ENCODE assay signal across 8 cellular contexts in the genomic region with DNA sequence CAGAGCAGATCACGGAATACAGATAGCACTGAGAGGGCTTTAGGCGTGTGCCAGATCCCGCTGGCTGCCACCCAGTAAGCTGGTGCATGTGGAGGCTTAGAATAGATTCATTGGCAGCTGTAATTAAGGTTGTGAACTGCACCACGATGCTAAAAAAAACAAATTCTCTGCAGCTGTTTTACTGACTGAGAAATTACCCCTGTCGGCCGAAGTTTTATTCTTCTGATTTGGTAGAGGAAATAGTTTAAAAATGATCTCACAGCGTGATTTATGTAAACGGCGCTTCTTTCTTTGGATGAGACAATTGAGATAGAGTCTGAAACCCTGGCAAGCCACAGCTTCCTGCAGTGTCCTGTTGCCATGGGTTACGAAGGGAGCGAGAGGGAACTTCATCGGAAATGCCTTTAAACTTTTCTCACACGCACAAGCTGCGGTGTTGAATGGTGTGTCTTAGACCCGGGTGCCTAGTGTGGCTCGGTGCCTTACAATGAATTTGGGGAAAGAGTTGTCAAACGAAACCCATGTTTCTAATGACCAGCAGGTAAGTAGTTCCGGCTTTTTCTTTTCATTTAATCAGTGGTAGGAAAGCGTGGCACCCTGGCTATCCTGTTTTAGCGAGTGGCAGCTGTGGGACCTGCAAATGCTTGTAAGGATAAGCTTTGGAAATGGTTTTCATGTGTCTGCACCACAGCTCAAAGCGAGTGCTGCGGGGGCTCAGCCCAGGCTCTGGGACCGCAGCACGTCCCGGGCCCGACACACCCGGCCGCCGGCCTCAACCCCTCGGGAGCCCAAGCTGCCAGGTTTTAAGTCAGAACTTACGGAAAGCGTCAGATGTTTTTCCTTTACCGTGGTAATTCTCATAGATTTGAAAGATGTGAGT.
DNase-seq lines count a peak whose midpoint lies in the region; ATAC-seq lines count a peak whose summit lies in the region.

No MANE protein-coding gene starts in this region.

- peak overlapping the region; percentile 76 for H3K4me3 Mint-ChIP-seq in activated T-cell treated with anti-CD3 and anti-CD28 coated beads, Interleukin-2, amount 50 U/mL, for 4 hours

- H3K4me1 Mint-ChIP-seq in activated T-cell treated with anti-CD3 and anti-CD28 coated beads, Interleukin-2, amount 50 U/mL, for 4 hours (ENCODE audit: low read depth), result peaks cover 36% of the 10 kb centered on the region

- peak; percentile 69 to 74 for ATAC-seq in activated T-cell treated with anti-CD3 and anti-CD28 coated beads, Interleukin-2, amount 50 U/mL, for 4 hours
- ATAC-seq in GM21717 (IDR thresholded peaks at IDR 0.05; ENCODE audit: unreplicated experiment), result no peak

- H3K36me3 Mint-ChIP-seq in activated T-cell treated with anti-CD3 and anti-CD28 coated beads, Interleukin-2, amount 50 U/mL, for 4 hours (ENCODE audit: insufficient read depth), result no peaks in the 10 kb centered on the region

- peak; percentile 86 for DNase-seq in Daoy (ENCODE audit: low read depth)
- DNase-seq in LHCN-M2 (ENCODE audit: low read depth), result peak; percentile 94
- no peak for DNase-seq in activated T-cell treated with anti-CD3 and anti-CD28 coated beads, Interleukin-2, amount 50 U/mL, for 4 hours
- peak; percentile 92 for DNase-seq in foreskin melanocyte
- DNase-seq in pons (ENCODE audit: low spot score), result peak; percentile 71
- DNase-seq in activated gamma-delta T cell (lab: John Stamatoyannopoulos, UW), result no peak
- DNase-seq in T1000 (lab: John Stamatoyannopoulos, UW), result no peak

- no peaks in the 10 kb centered on the region for H3K9me3 Mint-ChIP-seq in activated T-cell treated with anti-CD3 and anti-CD28 coated beads, Interleukin-2, amount 50 U/mL, for 4 hours

- peaks cover 13% of the 10 kb centered on the region for H3K27me3 Mint-ChIP-seq in activated T-cell treated with anti-CD3 and anti-CD28 coated beads, Interleukin-2, amount 50 U/mL, for 4 hours (ENCODE audit: low read depth)

Comparison
In these comparisons a context has a peak if more than half of its experiments do, and no peak if none do; other contexts are left out.
1. DNase-seq: peak in Daoy (single experiment), LHCN-M2 (single experiment), foreskin melanocyte (single experiment) and pons (single experiment); none in activated T-cell treated with anti-CD3 and anti-CD28 coated beads, Interleukin-2, amount 50 U/mL, for 4 hours (single experiment), activated gamma-delta T cell (single experiment) and T1000 (single experiment).